1 cellular context compared by ENCODE assay signal in the genomic region with DNA sequence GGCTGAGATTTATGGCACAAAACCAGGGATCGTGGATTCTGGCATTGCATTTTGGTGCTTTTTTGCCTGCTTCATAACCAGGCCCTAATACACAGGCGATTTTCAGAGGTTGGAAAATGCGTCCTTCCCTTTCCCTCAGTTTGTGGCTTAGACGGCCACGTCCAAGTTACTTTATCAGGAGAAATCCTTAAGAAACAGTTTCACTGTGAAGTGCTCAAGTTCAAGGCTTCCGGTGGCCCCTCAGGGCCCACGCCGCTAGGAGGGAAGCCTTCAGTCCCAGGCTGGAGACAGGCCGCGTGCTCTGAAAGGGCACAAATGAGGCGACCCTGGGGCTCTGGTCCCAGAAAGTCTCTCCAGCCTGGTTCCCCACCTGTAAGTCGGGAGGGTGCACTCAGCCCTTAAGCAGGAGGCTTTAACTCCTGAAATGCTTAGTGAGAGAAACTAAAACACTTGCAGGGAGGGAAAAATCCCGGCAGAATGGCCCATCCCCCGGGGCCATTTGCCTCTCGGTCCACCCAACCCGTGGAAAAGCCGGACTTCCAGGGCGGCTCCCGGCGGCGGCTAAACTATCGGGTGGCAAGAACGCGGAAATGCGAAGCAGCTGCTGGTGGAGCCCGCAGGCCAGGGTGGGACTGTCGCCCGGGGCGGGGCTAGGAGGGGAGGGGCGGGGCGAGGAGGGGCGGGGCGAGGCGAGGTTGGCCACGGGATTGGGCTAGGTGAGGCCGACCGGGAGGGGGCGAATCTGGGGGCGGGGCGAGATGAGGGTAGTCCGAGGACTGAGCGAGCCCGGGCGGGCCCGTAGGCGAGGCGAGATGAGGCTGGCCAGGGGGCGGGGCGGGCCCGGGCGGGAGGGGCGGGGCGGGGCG.
TF ChIP-seq lines count a peak whose summit lies in the region.

No MANE protein-coding gene starts in this region.

TF ChIP-seq in HepG2, 621 proteins besides CTCF, POLR2A, EP300 and RAD21 (continued from another document and continues in another):
- TF ChIP-seq, protein P1, sequence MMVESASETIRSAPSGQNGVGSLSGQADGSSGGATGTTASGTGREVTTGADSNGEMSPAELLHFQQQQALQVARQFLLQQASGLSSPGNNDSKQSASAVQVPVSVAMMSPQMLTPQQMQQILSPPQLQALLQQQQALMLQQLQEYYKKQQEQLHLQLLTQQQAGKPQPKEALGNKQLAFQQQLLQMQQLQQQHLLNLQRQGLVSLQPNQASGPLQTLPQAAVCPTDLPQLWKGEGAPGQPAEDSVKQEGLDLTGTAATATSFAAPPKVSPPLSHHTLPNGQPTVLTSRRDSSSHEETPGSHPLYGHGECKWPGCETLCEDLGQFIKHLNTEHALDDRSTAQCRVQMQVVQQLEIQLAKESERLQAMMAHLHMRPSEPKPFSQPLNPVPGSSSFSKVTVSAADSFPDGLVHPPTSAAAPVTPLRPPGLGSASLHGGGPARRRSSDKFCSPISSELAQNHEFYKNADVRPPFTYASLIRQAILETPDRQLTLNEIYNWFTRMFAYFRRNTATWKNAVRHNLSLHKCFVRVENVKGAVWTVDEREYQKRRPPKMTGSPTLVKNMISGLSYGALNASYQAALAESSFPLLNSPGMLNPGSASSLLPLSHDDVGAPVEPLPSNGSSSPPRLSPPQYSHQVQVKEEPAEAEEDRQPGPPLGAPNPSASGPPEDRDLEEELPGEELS (CRISPR knock-in tag; IDR thresholded peaks at IDR 0.05), result no peak
- TF ChIP-seq, protein P2, sequence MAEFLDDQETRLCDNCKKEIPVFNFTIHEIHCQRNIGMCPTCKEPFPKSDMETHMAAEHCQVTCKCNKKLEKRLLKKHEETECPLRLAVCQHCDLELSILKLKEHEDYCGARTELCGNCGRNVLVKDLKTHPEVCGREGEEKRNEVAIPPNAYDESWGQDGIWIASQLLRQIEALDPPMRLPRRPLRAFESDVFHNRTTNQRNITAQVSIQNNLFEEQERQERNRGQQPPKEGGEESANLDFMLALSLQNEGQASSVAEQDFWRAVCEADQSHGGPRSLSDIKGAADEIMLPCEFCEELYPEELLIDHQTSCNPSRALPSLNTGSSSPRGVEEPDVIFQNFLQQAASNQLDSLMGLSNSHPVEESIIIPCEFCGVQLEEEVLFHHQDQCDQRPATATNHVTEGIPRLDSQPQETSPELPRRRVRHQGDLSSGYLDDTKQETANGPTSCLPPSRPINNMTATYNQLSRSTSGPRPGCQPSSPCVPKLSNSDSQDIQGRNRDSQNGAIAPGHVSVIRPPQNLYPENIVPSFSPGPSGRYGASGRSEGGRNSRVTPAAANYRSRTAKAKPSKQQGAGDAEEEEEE (CRISPR knock-in tag; IDR thresholded peaks at IDR 0.05; ENCODE audit: borderline replicate concordance), result no peak
- no peak for TF ChIP-seq ERF (CRISPR knock-in tag; IDR thresholded peaks at IDR 0.05)
- no peak for TF ChIP-seq SMC3 (IDR thresholded peaks at IDR 0.05; ENCODE audit: low read length)
- TF ChIP-seq TARDBP (CRISPR knock-in tag; IDR thresholded peaks at IDR 0.05), result no peak
- no peak for TF ChIP-seq GZF1 (CRISPR knock-in tag; IDR thresholded peaks at IDR 0.05)
- TF ChIP-seq ZNF329 (CRISPR knock-in tag; IDR thresholded peaks at IDR 0.05; ENCODE audit: low read depth), result no peak
- no peak for TF ChIP-seq ZNF552 (CRISPR knock-in tag; IDR thresholded peaks at IDR 0.05; ENCODE audit: borderline replicate concordance)
- TF ChIP-seq, protein P3, sequence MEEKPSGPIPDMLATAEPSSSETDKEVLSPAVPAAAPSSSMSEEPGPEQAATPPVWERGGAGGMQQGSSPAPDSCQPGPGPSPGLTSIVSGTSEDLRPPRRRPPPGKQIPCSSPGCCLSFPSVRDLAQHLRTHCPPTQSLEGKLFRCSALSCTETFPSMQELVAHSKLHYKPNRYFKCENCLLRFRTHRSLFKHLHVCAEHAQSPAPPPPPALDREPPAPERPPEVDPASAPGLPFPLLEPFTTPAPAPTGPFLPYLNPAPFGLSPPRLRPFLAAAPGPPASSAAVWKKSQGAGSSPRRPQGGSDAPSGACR (CRISPR knock-in tag; IDR thresholded peaks at IDR 0.05), result 0 out of 2 replicates have a peak, but pooled peaks have one; percentile 20
- TF ChIP-seq ZNF781 (CRISPR knock-in tag; IDR thresholded peaks at IDR 0.05; ENCODE audit: borderline replicate concordance, not compliant biosample characterization), result peak; percentile 37
- no peak for TF ChIP-seq SIN3A (IDR thresholded peaks at IDR 0.05; ENCODE audit: borderline replicate concordance, low read depth, low read length)
- TF ChIP-seq, protein P4, sequence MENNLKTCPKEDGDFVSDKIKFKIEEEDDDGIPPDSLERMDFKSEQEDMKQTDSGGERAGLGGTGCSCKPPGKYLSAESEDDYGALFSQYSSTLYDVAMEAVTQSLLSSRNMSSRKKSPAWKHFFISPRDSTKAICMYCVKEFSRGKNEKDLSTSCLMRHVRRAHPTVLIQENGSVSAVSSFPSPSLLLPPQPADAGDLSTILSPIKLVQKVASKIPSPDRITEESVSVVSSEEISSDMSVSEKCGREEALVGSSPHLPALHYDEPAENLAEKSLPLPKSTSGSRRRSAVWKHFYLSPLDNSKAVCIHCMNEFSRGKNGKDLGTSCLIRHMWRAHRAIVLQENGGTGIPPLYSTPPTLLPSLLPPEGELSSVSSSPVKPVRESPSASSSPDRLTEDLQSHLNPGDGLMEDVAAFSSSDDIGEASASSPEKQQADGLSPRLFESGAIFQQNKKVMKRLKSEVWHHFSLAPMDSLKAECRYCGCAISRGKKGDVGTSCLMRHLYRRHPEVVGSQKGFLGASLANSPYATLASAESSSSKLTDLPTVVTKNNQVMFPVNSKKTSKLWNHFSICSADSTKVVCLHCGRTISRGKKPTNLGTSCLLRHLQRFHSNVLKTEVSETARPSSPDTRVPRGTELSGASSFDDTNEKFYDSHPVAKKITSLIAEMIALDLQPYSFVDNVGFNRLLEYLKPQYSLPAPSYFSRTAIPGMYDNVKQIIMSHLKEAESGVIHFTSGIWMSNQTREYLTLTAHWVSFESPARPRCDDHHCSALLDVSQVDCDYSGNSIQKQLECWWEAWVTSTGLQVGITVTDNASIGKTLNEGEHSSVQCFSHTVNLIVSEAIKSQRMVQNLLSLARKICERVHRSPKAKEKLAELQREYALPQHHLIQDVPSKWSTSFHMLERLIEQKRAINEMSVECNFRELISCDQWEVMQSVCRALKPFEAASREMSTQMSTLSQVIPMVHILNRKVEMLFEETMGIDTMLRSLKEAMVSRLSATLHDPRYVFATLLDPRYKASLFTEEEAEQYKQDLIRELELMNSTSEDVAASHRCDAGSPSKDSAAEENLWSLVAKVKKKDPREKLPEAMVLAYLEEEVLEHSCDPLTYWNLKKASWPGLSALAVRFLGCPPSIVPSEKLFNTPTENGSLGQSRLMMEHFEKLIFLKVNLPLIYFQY (CRISPR knock-in tag; IDR thresholded peaks at IDR 0.05; ENCODE audit: borderline replicate concordance), result no peak
- TF ChIP-seq KMT2B (CRISPR knock-in tag; IDR thresholded peaks at IDR 0.05), result no peak
- TF ChIP-seq ZNF496 (CRISPR knock-in tag; IDR thresholded peaks at IDR 0.05; ENCODE audit: insufficient replicate concordance), result no peak
- TF ChIP-seq, protein P5, sequence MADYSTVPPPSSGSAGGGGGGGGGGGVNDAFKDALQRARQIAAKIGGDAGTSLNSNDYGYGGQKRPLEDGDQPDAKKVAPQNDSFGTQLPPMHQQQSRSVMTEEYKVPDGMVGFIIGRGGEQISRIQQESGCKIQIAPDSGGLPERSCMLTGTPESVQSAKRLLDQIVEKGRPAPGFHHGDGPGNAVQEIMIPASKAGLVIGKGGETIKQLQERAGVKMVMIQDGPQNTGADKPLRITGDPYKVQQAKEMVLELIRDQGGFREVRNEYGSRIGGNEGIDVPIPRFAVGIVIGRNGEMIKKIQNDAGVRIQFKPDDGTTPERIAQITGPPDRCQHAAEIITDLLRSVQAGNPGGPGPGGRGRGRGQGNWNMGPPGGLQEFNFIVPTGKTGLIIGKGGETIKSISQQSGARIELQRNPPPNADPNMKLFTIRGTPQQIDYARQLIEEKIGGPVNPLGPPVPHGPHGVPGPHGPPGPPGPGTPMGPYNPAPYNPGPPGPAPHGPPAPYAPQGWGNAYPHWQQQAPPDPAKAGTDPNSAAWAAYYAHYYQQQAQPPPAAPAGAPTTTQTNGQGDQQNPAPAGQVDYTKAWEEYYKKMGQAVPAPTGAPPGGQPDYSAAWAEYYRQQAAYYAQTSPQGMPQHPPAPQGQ (CRISPR knock-in tag; IDR thresholded peaks at IDR 0.05; ENCODE audit: borderline replicate concordance), result no peak
- no peak; the same call in 1 of the 2 replicates for TF ChIP-seq SMAD3 (CRISPR knock-in tag; IDR thresholded peaks at IDR 0.05)
- TF ChIP-seq ZNF572 (CRISPR knock-in tag; IDR thresholded peaks at IDR 0.05), result peak; percentile 83; the same call in 1 of the 2 replicates
- TF ChIP-seq MTA3 (CRISPR knock-in tag; IDR thresholded peaks at IDR 0.05), result no peak
- TF ChIP-seq, protein P6, sequence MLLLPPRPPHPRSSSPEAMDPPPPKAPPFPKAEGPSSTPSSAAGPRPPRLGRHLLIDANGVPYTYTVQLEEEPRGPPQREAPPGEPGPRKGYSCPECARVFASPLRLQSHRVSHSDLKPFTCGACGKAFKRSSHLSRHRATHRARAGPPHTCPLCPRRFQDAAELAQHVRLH (CRISPR knock-in tag; IDR thresholded peaks at IDR 0.05; ENCODE audit: borderline replicate concordance, low read depth), result no peak
- TF ChIP-seq, protein P7, sequence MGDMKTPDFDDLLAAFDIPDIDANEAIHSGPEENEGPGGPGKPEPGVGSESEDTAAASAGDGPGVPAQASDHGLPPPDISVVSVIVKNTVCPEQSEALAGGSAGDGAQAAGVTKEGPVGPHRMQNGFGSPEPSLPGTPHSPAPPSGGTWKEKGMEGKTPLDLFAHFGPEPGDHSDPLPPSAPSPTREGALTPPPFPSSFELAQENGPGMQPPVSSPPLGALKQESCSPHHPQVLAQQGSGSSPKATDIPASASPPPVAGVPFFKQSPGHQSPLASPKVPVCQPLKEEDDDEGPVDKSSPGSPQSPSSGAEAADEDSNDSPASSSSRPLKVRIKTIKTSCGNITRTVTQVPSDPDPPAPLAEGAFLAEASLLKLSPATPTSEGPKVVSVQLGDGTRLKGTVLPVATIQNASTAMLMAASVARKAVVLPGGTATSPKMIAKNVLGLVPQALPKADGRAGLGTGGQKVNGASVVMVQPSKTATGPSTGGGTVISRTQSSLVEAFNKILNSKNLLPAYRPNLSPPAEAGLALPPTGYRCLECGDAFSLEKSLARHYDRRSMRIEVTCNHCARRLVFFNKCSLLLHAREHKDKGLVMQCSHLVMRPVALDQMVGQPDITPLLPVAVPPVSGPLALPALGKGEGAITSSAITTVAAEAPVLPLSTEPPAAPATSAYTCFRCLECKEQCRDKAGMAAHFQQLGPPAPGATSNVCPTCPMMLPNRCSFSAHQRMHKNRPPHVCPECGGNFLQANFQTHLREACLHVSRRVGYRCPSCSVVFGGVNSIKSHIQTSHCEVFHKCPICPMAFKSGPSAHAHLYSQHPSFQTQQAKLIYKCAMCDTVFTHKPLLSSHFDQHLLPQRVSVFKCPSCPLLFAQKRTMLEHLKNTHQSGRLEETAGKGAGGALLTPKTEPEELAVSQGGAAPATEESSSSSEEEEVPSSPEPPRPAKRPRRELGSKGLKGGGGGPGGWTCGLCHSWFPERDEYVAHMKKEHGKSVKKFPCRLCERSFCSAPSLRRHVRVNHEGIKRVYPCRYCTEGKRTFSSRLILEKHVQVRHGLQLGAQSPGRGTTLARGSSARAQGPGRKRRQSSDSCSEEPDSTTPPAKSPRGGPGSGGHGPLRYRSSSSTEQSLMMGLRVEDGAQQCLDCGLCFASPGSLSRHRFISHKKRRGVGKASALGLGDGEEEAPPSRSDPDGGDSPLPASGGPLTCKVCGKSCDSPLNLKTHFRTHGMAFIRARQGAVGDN (CRISPR knock-in tag; IDR thresholded peaks at IDR 0.05), result peak; percentile 52
- no peak for TF ChIP-seq SMAD9 (CRISPR knock-in tag; IDR thresholded peaks at IDR 0.05)
- TF ChIP-seq ZNF446 (CRISPR knock-in tag; IDR thresholded peaks at IDR 0.05), result no peak
- no peak for TF ChIP-seq NFATC3 (CRISPR knock-in tag; IDR thresholded peaks at IDR 0.05)
- TF ChIP-seq YEATS2 (CRISPR knock-in tag; IDR thresholded peaks at IDR 0.05; ENCODE audit: borderline replicate concordance), result no peak
- TF ChIP-seq, protein P8, sequence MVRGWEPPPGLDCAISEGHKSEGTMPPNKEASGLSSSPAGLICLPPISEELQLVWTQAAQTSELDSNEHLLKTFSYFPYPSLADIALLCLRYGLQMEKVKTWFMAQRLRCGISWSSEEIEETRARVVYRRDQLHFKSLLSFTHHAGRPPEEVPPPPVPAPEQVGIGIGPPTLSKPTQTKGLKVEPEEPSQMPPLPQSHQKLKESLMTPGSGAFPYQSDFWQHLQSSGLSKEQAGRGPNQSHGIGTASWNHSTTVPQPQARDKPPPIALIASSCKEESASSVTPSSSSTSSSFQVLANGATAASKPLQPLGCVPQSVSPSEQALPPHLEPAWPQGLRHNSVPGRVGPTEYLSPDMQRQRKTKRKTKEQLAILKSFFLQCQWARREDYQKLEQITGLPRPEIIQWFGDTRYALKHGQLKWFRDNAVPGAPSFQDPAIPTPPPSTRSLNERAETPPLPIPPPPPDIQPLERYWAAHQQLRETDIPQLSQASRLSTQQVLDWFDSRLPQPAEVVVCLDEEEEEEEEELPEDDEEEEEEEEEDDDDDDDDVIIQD (CRISPR knock-in tag; IDR thresholded peaks at IDR 0.05; ENCODE audit: low read depth), result no peak
- 0 out of 2 replicates have a peak, but pooled peaks have one; percentile 15 for TF ChIP-seq ZNF850 (CRISPR knock-in tag; conservative IDR thresholded peaks at IDR 0.05)
- TF ChIP-seq, protein P9, sequence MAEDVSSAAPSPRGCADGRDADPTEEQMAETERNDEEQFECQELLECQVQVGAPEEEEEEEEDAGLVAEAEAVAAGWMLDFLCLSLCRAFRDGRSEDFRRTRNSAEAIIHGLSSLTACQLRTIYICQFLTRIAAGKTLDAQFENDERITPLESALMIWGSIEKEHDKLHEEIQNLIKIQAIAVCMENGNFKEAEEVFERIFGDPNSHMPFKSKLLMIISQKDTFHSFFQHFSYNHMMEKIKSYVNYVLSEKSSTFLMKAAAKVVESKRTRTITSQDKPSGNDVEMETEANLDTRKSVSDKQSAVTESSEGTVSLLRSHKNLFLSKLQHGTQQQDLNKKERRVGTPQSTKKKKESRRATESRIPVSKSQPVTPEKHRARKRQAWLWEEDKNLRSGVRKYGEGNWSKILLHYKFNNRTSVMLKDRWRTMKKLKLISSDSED (CRISPR knock-in tag; IDR thresholded peaks at IDR 0.05), result no peak
- TF ChIP-seq, protein P10, sequence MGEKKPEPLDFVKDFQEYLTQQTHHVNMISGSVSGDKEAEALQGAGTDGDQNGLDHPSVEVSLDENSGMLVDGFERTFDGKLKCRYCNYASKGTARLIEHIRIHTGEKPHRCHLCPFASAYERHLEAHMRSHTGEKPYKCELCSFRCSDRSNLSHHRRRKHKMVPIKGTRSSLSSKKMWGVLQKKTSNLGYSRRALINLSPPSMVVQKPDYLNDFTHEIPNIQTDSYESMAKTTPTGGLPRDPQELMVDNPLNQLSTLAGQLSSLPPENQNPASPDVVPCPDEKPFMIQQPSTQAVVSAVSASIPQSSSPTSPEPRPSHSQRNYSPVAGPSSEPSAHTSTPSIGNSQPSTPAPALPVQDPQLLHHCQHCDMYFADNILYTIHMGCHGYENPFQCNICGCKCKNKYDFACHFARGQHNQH (CRISPR knock-in tag; IDR thresholded peaks at IDR 0.05), result no peak
- TF ChIP-seq TAF15 (IDR thresholded peaks at IDR 0.05; ENCODE audit: low read depth, low read length, poor library complexity, severe bottlenecking), result no peak
- TF ChIP-seq JUND (CRISPR knock-in tag; IDR thresholded peaks at IDR 0.05), result no peak
- TF ChIP-seq, protein P11, sequence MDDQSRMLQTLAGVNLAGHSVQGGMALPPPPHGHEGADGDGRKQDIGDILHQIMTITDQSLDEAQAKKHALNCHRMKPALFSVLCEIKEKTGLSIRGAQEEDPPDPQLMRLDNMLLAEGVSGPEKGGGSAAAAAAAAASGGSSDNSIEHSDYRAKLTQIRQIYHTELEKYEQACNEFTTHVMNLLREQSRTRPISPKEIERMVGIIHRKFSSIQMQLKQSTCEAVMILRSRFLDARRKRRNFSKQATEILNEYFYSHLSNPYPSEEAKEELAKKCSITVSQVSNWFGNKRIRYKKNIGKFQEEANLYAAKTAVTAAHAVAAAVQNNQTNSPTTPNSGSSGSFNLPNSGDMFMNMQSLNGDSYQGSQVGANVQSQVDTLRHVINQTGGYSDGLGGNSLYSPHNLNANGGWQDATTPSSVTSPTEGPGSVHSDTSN (CRISPR knock-in tag; IDR thresholded peaks at IDR 0.05; ENCODE audit: borderline replicate concordance), result no peak
- TF ChIP-seq ONECUT2 (CRISPR knock-in tag; IDR thresholded peaks at IDR 0.05), result no peak
